ENCODE assay signal across 14 cellular contexts in genomic region chr10:100814751-100815474, GRCh38.
DNase-seq lines count a peak whose midpoint lies in the region; ATAC-seq and TF ChIP-seq lines count a peak whose summit lies in the region.
"Had no signal": no experiment of that assay in that cellular context is flagged by ENCODE, and none has a peak within 500 bp of the region (broad histone marks: within the 10 kb centered on the region; RNA-seq: fewer than 3 reads in every experiment).

No MANE protein-coding gene starts in this region.

- H3K9me2 ChIP-seq in Loucy (replicated peaks; ENCODE audit: low read depth, low read length) (no peaks in the 10 kb centered on the region), Karpas-422 (replicated peaks; ENCODE audit: insufficient read depth, low read length) (no peaks in the 10 kb centered on the region)

- H3K4me3 ChIP-seq in Loucy (ENCODE audit: low read length, poor library complexity, severe bottlenecking): peak overlapping the region; percentile 50
- no peak overlapping the region for H3K4me3 ChIP-seq in upper lobe of right lung
- H3K4me3 ChIP-seq in Karpas-422 (ENCODE audit: low read length): no peak overlapping the region
- H3K4me3 ChIP-seq: BLaER1, HAP-1 had no signal

- H3K9ac ChIP-seq in Loucy (ENCODE audit: low read depth, low read length, poor library complexity, severe bottlenecking): peak overlapping the region; percentile 66
- H3K9ac ChIP-seq in Karpas-422 (ENCODE audit: low read length): no peak overlapping the region
- H3K9ac ChIP-seq: BLaER1 had no signal

- intact Hi-C loops in upper lobe of right lung (cut with DNase I): no loop called here

- TF ChIP-seq CTCF in Loucy (conservative IDR thresholded peaks at IDR 0.05; ENCODE audit: low read length): no peak
- TF ChIP-seq CTCF in upper lobe of right lung (IDR thresholded peaks at IDR 0.05): no peak

- H3K9me3 ChIP-seq in Loucy (ENCODE audit: insufficient read depth, low read depth, low read length) (no peaks in the 10 kb centered on the region), upper lobe of right lung (no peaks in the 10 kb centered on the region), Karpas-422 (ENCODE audit: low read length) (no peaks in the 10 kb centered on the region)
- H3K9me3 ChIP-seq: BLaER1, HAP-1 had no signal

- no peaks in the 10 kb centered on the region for H3K27me3 ChIP-seq in Loucy (ENCODE audit: insufficient read depth, low read length, poor library complexity, severe bottlenecking)
- H3K27me3 ChIP-seq in upper lobe of right lung: peaks cover 71% of the 10 kb centered on the region
- no peaks in the 10 kb centered on the region for H3K27me3 ChIP-seq in Karpas-422 (ENCODE audit: low read length)

- H3K27ac ChIP-seq in upper lobe of right lung (no peak overlapping the region), Karpas-422 (ENCODE audit: low read length) (no peak overlapping the region)
- H3K27ac ChIP-seq: BLaER1 had no signal

- H2AFZ ChIP-seq in Loucy (ENCODE audit: low read length) (peak overlapping the region; percentile 7; the same call in 1 of the 2 replicates), Karpas-422 (ENCODE audit: low read length) (no peak overlapping the region)

- no peaks in the 10 kb centered on the region for H3F3A ChIP-seq in Loucy (ENCODE audit: low read depth)

- H3K4me1 ChIP-seq in Loucy (ENCODE audit: insufficient read depth, low read length, poor library complexity, severe bottlenecking) (peaks cover 29% of the 10 kb centered on the region), upper lobe of right lung (no peaks in the 10 kb centered on the region), Karpas-422 (ENCODE audit: low read length) (peaks cover 6% of the 10 kb centered on the region; the same call in 1 of the 2 replicates)
- H3K4me1 ChIP-seq: BLaER1 had no signal

- ATAC-seq in upper lobe of right lung (no peak), HG02798 (IDR thresholded peaks at IDR 0.05; ENCODE audit: poor library complexity, unreplicated experiment) (no peak)

- H3K36me3 ChIP-seq in Loucy (ENCODE audit: insufficient read depth, low read length): no peaks in the 10 kb centered on the region; the same call in 1 of the 2 replicates
- H3K36me3 ChIP-seq in upper lobe of right lung: no peaks in the 10 kb centered on the region
- no peaks in the 10 kb centered on the region for H3K36me3 ChIP-seq in Karpas-422 (ENCODE audit: insufficient read depth, low read length)
- H3K36me3 ChIP-seq: BLaER1, HAP-1 had no signal

- no peaks in the 10 kb centered on the region for H3K79me2 ChIP-seq in Loucy (ENCODE audit: insufficient read depth, low read length)
- no peaks in the 10 kb centered on the region for H3K79me2 ChIP-seq in Karpas-422 (ENCODE audit: low read length)

- H4K20me1 ChIP-seq in Loucy (ENCODE audit: insufficient read depth, low read length, poor library complexity, severe bottlenecking): no peaks in the 10 kb centered on the region
- no peaks in the 10 kb centered on the region for H4K20me1 ChIP-seq in Karpas-422 (ENCODE audit: insufficient read depth, low read depth, low read length)
- H4K20me1 ChIP-seq: BLaER1 had no signal

- H3K4me2 ChIP-seq in Loucy (ENCODE audit: low read depth, low read length, poor library complexity, severe bottlenecking): peak overlapping the region; percentile 69
- no peak overlapping the region for H3K4me2 ChIP-seq in Karpas-422 (ENCODE audit: low read depth, low read length, poor library complexity, severe bottlenecking)
- H3K4me2 ChIP-seq: BLaER1 had no signal

- DNase-seq in ELF-1 (ENCODE audit: low read depth, low spot score): peak; percentile 73
- peak; percentile 81 for DNase-seq in mesenteric fat pad (ENCODE audit: low spot score)
- DNase-seq in upper lobe of right lung: peak; percentile 27
- no peak for DNase-seq in Karpas-422
- no peak for DNase-seq in amniotic stem cell (lab: John Stamatoyannopoulos, UW)
- DNase-seq: 8988T; CD4-positive, alpha-beta memory T cell; DMS53; DND-41; EL had no signal

Comparison
In these comparisons a context has a peak if more than half of its experiments do, and no peak if none do; other contexts are left out.
1. DNase-seq: peak in ELF-1 (single experiment), mesenteric fat pad (single experiment) and upper lobe of right lung (single experiment); none in Karpas-422 (single experiment) and amniotic stem cell (single experiment).